In genomic region chr4:106079616-106080015, GRCh38 we compare ENCODE assay signal across 20 cellular contexts.
A peak's percentile ranks its signal among the peaks of the same experiment; 100 is the strongest.
DNase-seq lines count a peak whose midpoint lies in the region; ATAC-seq, FAIRE-seq and TF ChIP-seq lines count a peak whose summit lies in the region.
"Had no signal": no experiment of that assay in that cellular context is flagged by ENCODE, and none has a peak within 500 bp of the region (broad histone marks: within the 10 kb centered on the region; RNA-seq: fewer than 3 reads in every experiment).

No MANE protein-coding gene starts in this region.

- H3K9ac ChIP-seq in BLaER1: no peak overlapping the region
- no peak overlapping the region for H3K9ac ChIP-seq in astrocyte (ENCODE audit: low read length)
- H3K9ac ChIP-seq in endothelial cell of umbilical vein (replicated peaks; ENCODE audit: extremely low read depth, insufficient read depth, low read length): no peak overlapping the region

- no peaks in the 10 kb centered on the region for H3K4me1 Mint-ChIP-seq in astrocyte (ENCODE audit: low read depth, unreplicated experiment)

- H3K27ac ChIP-seq in BLaER1 (no peak overlapping the region), astrocyte (ENCODE audit: low read depth, low read length) (no peak overlapping the region), endothelial cell of umbilical vein (ENCODE audit: insufficient read depth, low read depth, low read length) (no peak overlapping the region), heart right ventricle (no peak overlapping the region)
- H3K27ac ChIP-seq: 22Rv1, A549, C4-2B had no signal

- no peak for DNase-seq in astrocyte (ENCODE audit: low read depth)
- peak; percentile 11 for DNase-seq in endothelial cell of umbilical vein (ENCODE audit: low read depth, low spot score)
- no peak for DNase-seq in heart right ventricle
- no peak for DNase-seq in NCI-H526 treated with DMSO at 0.1 percent for 48 hours (lab: John Stamatoyannopoulos, UW)
- DNase-seq: AML-193; Caco-2; Calu3; CD4-positive, alpha-beta T cell; CD8-positive, alpha-beta T cell; DMS79 treated with DMSO at 0.1 percent for 48 hours; GF-D8 had no signal

- 81 to 86% methylated on average over 2 of the region's 2 CpGs for WGBS in heart right ventricle, 2 donors

- H3K79me2 ChIP-seq in astrocyte (ENCODE audit: insufficient read depth, low read length): no peaks in the 10 kb centered on the region
- H3K79me2 ChIP-seq in endothelial cell of umbilical vein (ENCODE audit: control insufficient read depth, insufficient read depth, low read length): no peaks in the 10 kb centered on the region

- H2AFZ ChIP-seq in astrocyte (ENCODE audit: low read depth, low read length) (no peak overlapping the region), endothelial cell of umbilical vein (ENCODE audit: low read depth, low read length) (no peak overlapping the region)

- H3K4me1 ChIP-seq in BLaER1 (peaks cover 9% of the 10 kb centered on the region), astrocyte (ENCODE audit: insufficient read depth, low read length) (no peaks in the 10 kb centered on the region), endothelial cell of umbilical vein (ENCODE audit: control insufficient read depth, extremely low read depth, insufficient read depth, low read length) (no peaks in the 10 kb centered on the region), heart right ventricle (no peaks in the 10 kb centered on the region)
- H3K4me1 ChIP-seq: A549, Caco-2 had no signal

- TF ChIP-seq POLR2A in endothelial cell of umbilical vein (IDR thresholded peaks at IDR 0.05; ENCODE audit: low read depth, low read length): no peak

- H3K4me2 ChIP-seq in BLaER1 (peak overlapping the region; percentile 42; the same call in 1 of the 2 replicates), astrocyte (ENCODE audit: low read length) (no peak overlapping the region), endothelial cell of umbilical vein (ENCODE audit: insufficient read depth, low read length) (no peak overlapping the region)
- H3K4me2 ChIP-seq: A549 had no signal

- H4K20me1 ChIP-seq in BLaER1 (no peaks in the 10 kb centered on the region), astrocyte (ENCODE audit: insufficient read depth, low read length) (no peaks in the 10 kb centered on the region), endothelial cell of umbilical vein (replicated peaks; ENCODE audit: control insufficient read depth, extremely low read depth, insufficient read depth, low read length) (no peaks in the 10 kb centered on the region)

- FAIRE-seq in astrocyte (lab: Jason Lieb, UNC) (peak; percentile 43), endothelial cell of umbilical vein (lab: Jason Lieb, UNC) (no peak)
- FAIRE-seq: A549, D721Med, G401.6, GM12891, GM19239 had no signal

- BruUV-seq in endothelial cell of umbilical vein (replicated peaks; lab: Mats Ljungman, UMichigan): no TSS peak

- no peak overlapping the region for H3K27ac Mint-ChIP-seq in astrocyte (ENCODE audit: unreplicated experiment)
- H3K27ac Mint-ChIP-seq: B cell; CD4-positive, alpha-beta T cell; CD8-positive, alpha-beta T cell had no signal

- no peak for ATAC-seq in heart right ventricle
- ATAC-seq: A549; CD8-positive, alpha-beta T cell had no signal

- H3K4me3 Mint-ChIP-seq in astrocyte (ENCODE audit: unreplicated experiment): no peak overlapping the region
- H3K4me3 Mint-ChIP-seq: B cell; CD4-positive, alpha-beta T cell; CD8-positive, alpha-beta T cell had no signal

- H3K27me3 ChIP-seq in BLaER1: no peaks in the 10 kb centered on the region
- H3K27me3 ChIP-seq in astrocyte (ENCODE audit: insufficient read depth, low read length): no peaks in the 10 kb centered on the region
- no peaks in the 10 kb centered on the region for H3K27me3 ChIP-seq in endothelial cell of umbilical vein (ENCODE audit: control insufficient read depth in 2 of 2, insufficient read depth in 2 of 2, low read length in 2 of 2)
- no peaks in the 10 kb centered on the region for H3K27me3 ChIP-seq in heart right ventricle

- H3K9me3 ChIP-seq in BLaER1 (peaks cover 61% of the 10 kb centered on the region), astrocyte (ENCODE audit: insufficient read depth, low read depth, low read length) (no peaks in the 10 kb centered on the region), endothelial cell of umbilical vein (replicated peaks; ENCODE audit: control insufficient read depth, insufficient read depth, low read length) (no peaks in the 10 kb centered on the region), heart right ventricle (peaks cover 0 to 54% (median 7%) of the 10 kb centered on the region in 11 donors)
- H3K9me3 ChIP-seq: Caco-2 had no signal

- peaks cover 29% of the 10 kb centered on the region for H3K36me3 Mint-ChIP-seq in astrocyte (ENCODE audit: low read depth, unreplicated experiment)

- dilution Hi-C loops in endothelial cell of umbilical vein (cut with MboI; ENCODE audit: extremely low pct_ligation_motif_present, low sequenced_read_pairs): no loop called here

- POLR2A ChIA-PET in endothelial cell of umbilical vein (lab: Charles Lee): no interaction called here

- intact Hi-C loops in endothelial cell of umbilical vein (cut with micrococcal nuclease): no loop called here
- intact Hi-C loops in heart right ventricle (cut with DNase I): no loop called here

- H3K27me3 Mint-ChIP-seq in astrocyte (ENCODE audit: low read depth, unreplicated experiment): no peaks in the 10 kb centered on the region
- H3K27me3 Mint-ChIP-seq: B cell; CD4-positive, alpha-beta T cell had no signal

- H3K36me3 ChIP-seq in BLaER1 (peaks cover 49% of the 10 kb centered on the region), astrocyte (ENCODE audit: insufficient read depth, low read length) (no peaks in the 10 kb centered on the region), endothelial cell of umbilical vein (ENCODE audit: control insufficient read depth in 2 of 2, extremely low read depth in 1 of 2, insufficient read depth in 2 of 2, low read length in 2 of 2) (no peaks in the 10 kb centered on the region), heart right ventricle (peaks cover 0 to 66% (median 7%) of the 10 kb centered on the region in 9 donors)

- no peak for TF ChIP-seq CTCF in astrocyte (IDR thresholded peaks at IDR 0.05; ENCODE audit: insufficient read depth, low read depth, low read length)
- no peak for TF ChIP-seq CTCF in endothelial cell of umbilical vein (IDR thresholded peaks at IDR 0.05; ENCODE audit: extremely low read depth in 1 of 2, insufficient read depth in 1 of 2, low read depth in 1 of 2, low read length in 2 of 2)
- TF ChIP-seq CTCF in heart right ventricle (IDR thresholded peaks at IDR 0.05): no peak

- H3K4me3 ChIP-seq in BLaER1: no peak overlapping the region
- H3K4me3 ChIP-seq in astrocyte (ENCODE audit: insufficient read depth, low read depth, low read length): no peak overlapping the region
- no peak overlapping the region for H3K4me3 ChIP-seq in endothelial cell of umbilical vein (replicated peaks in 1 of 3; ENCODE audit: insufficient read depth in 1 of 3, low read depth in 1 of 3, low read length in 3 of 3)
- no peak overlapping the region for H3K4me3 ChIP-seq in heart right ventricle
- H3K4me3 ChIP-seq: A549 had no signal

- H3K9me1 ChIP-seq in endothelial cell of umbilical vein (replicated peaks; ENCODE audit: control insufficient read depth, extremely low read depth, insufficient read depth, low read length): no peaks in the 10 kb centered on the region

- CTCF ChIA-PET in endothelial cell of umbilical vein (lab: Charles Lee): no interaction called here

- peaks cover 20% of the 10 kb centered on the region for H3K9me3 Mint-ChIP-seq in astrocyte (ENCODE audit: unreplicated experiment)

TF ChIP-seq in endothelial cell of umbilical vein, 7 proteins besides CTCF, POLR2A, EP300 and RAD21:
- TF ChIP-seq POLR2AphosphoS5 (IDR thresholded peaks at IDR 0.05; ENCODE audit: insufficient read depth, low read depth, low read length) (no peak), JUN (IDR thresholded peaks at IDR 0.05; ENCODE audit: borderline replicate concordance, insufficient read depth, insufficient read length, low read depth) (no peak), MYC (IDR thresholded peaks at IDR 0.05; ENCODE audit: low read depth, low read length) (no peak), EZH2 (IDR thresholded peaks at IDR 0.05; ENCODE audit: borderline replicate concordance, low read depth, low read length, severe bottlenecking) (no peak), FOS (IDR thresholded peaks at IDR 0.05; ENCODE audit: borderline replicate concordance, insufficient read depth, low read length) (no peak), GATA2 (IDR thresholded peaks at IDR 0.05; ENCODE audit: insufficient read depth, insufficient read length, low read depth, low read length) (no peak)
- TF ChIP-seq, protein P1, sequence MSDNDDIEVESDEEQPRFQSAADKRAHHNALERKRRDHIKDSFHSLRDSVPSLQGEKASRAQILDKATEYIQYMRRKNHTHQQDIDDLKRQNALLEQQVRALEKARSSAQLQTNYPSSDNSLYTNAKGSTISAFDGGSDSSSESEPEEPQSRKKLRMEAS (IDR thresholded peaks at IDR 0.05; ENCODE audit: insufficient read depth, insufficient read length): no peak
